Comparison of ENCODE assay signal across 35 cellular contexts in the genomic region with DNA sequence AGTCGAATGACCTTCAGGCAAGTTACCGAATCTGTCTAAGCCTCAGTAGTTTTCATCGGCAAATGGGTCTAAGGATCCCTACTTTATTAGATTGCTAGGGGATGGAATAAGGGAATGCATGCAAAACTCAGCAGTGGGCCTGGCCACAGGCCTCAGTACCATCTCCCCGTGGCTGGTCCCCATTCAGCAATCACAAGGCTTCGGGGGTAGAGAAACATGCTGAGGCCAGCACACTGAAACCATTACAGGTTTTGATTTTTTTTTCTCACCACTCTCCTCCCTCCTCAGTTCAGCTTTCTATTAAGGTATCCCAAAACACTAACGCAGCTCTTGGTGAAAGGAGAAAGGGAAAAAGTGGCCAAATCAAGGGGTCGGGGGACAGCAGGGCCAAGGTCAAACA. TPM values are rescaled to one million over a fixed set of nuclear protein-coding genes. Genes with fewer than 3 reads are reported as not detected.
"Had no signal": no experiment of that assay in that cellular context is flagged by ENCODE, and none has a peak within 500 bp of the region (broad histone marks: within the 10 kb centered on the region; RNA-seq: fewer than 3 reads in every experiment).

No MANE protein-coding gene starts in this region.

- H3K9me3 ChIP-seq: adrenal gland, ascending aorta, body of pancreas, breast epithelium had no signal

- H3K27me3 ChIP-seq: ascending aorta, body of pancreas, brain microvascular endothelial cell had no signal

- ATAC-seq: activated naive CD4-positive, alpha-beta T cell treated with anti-CD3 and anti-CD28 coated beads, Interleukin-2, amount 50 U/mL, for 72 hours; activated naive CD8-positive, alpha-beta T cell treated with anti-CD3 and anti-CD28 coated beads, Interleukin-2, amount 50 U/mL, for 24 hours; activated T-cell treated with anti-CD3 and anti-CD28 coated beads, Interleukin-2, amount 50 U/mL, for 4 hours; activated T-cell treated with anti-CD3 and anti-CD28 coated beads, Interleukin-2, amount 50 U/mL, for 72 hours; activated T-helper 17 cell treated with anti-CD3 and anti-CD28 coated beads, Interleukin-2, amount 50 U/mL, for 72 hours; body of pancreas had no signal

- H3K27ac ChIP-seq: adrenal gland, ascending aorta, body of pancreas, brain microvascular endothelial cell, breast epithelium, cardiac muscle cell had no signal

- DNase-seq: activated effector memory CD4-positive, alpha-beta T cell treated with anti-CD3 and anti-CD28 coated beads, Interleukin-2, amount 50 U/mL, for 16 hours; activated effector memory CD4-positive, alpha-beta T cell treated with Interleukin-2 at 50 U/mL for 16 hours; activated gamma-delta T cell; activated gamma-delta T cell treated with Interleukin-2 at 50 U/mL for 16 hours; activated naive CD4-positive, alpha-beta T cell; activated naive CD4-positive, alpha-beta T cell treated with anti-CD3 and anti-CD28 coated beads for 36 hours; activated naive CD4-positive, alpha-beta T cell treated with anti-CD3 and anti-CD28 coated beads, Interleukin-2, amount 10 ng/mL, durations not matched to agents 7 days and 5 days; activated naive CD4-positive, alpha-beta T cell treated with anti-CD3 and anti-CD28 coated beads, Interleukin-2, amount 50 U/mL, for 16 hours; activated naive CD4-positive, alpha-beta T cell treated with Interleukin-2 at 50 U/mL for 16 hours; activated naive CD8-positive, alpha-beta T cell treated with anti-CD3 and anti-CD28 coated beads for 36 hours; activated naive CD8-positive, alpha-beta T cell treated with anti-CD3 and anti-CD28 coated beads, Interleukin-2, amount 10 ng/mL, durations not matched to agents 7 days and 5 days; activated naive CD8-positive, alpha-beta T cell treated with anti-CD3 and anti-CD28 coated beads, Interleukin-2, amount 50 U/mL, for 24 hours; activated T-cell treated with anti-CD3 and anti-CD28 coated beads, Interleukin-2, amount 50 U/mL, for 1 hour; activated T-cell treated with anti-CD3 and anti-CD28 coated beads, Interleukin-2, amount 50 U/mL, for 24 hours; activated T-cell treated with anti-CD3 and anti-CD28 coated beads, Interleukin-2, amount 50 U/mL, for 4 hours; activated T-cell treated with anti-CD3 and anti-CD28 coated beads, Interleukin-2, amount 50 U/mL, for 48 hours; activated T-cell treated with anti-CD3 and anti-CD28 coated beads, Interleukin-2, amount 50 U/mL, for 72 hours; adrenal gland; amniotic stem cell; amygdala; anterior cingulate cortex; aorta; body of pancreas; brain microvascular endothelial cell; caudate nucleus; central memory CD4-positive, alpha-beta T cell; cerebellar nuclear complex had no signal

- H3K36me3 ChIP-seq: adrenal gland, ascending aorta, brain microvascular endothelial cell, breast epithelium, cardiac muscle cell had no signal

- H3K4me3 ChIP-seq: adrenal gland, ascending aorta, body of pancreas, breast epithelium, cardiac muscle cell had no signal

- H3K4me1 ChIP-seq: adrenal gland, ascending aorta, body of pancreas, breast epithelium had no signal

RNA-seq across cellular contexts. Expression of gene KIRREL3, which starts 11.9 kb away (rescaled TPM):
- total RNA-seq: activated naive CD4-positive, alpha-beta T cell treated with anti-CD3 and anti-CD28 coated beads for 36 hours; activated naive CD4-positive, alpha-beta T cell treated with anti-CD3 and anti-CD28 coated beads, Interleukin-2, amount 50 U/mL, for 72 hours; activated naive CD8-positive, alpha-beta T cell treated with anti-CD3 and anti-CD28 coated beads for 36 hours; activated naive CD8-positive, alpha-beta T cell treated with anti-CD3 and anti-CD28 coated beads, Interleukin-2, amount 10 ng/mL, durations not matched to agents 7 days and 5 days; activated T-cell treated with anti-CD3 and anti-CD28 coated beads, Interleukin-2, amount 50 U/mL, for 4 hours; activated T-cell treated with anti-CD3 and anti-CD28 coated beads, Interleukin-2, amount 50 U/mL, for 72 hours; activated T-helper 1 cell treated with anti-CD3 and anti-CD28 coated beads, Interleukin-12 subunit alpha, Interleukin-12 subunit beta, Interleukin-2, Interleukin-4 antibody, amounts not matched to agents 30 ng/mL and 10 ng/mL and 1 ng/mL, durations not matched to agents 14 hours and 24 hours and 36 hours; activated T-helper 17 cell treated with anti-CD3 and anti-CD28 coated beads, Interleukin-2, amount 50 U/mL, for 72 hours; activated T-helper 2 cell treated with anti-CD3 and anti-CD28 coated beads, Interferon-gamma antibody, Interleukin-2, Interleukin-4, amounts not matched to agents 10 μg/mL and 5 μg/mL and 100 μg/mL, durations not matched to agents 14 hours and 24 hours and 36 hours; ascending aorta; bronchial epithelial cell had no signal
- polyA plus RNA-seq: aorta had no signal
